In genomic region chr12:29750928-29751220, GRCh38 we compare ENCODE assay signal across 2 cellular contexts.
TF ChIP-seq lines count a peak whose summit lies in the region.

No MANE protein-coding gene starts in this region.

TF ChIP-seq in HEK293, 187 proteins besides CTCF, POLR2A, EP300 and RAD21:
- peak; percentile 70; the same call in 1 of the 2 replicates for TF ChIP-seq ZNF549 (tag by site-specific recombination; IDR thresholded peaks at IDR 0.05)
- TF ChIP-seq ZNF248 (tag by site-specific recombination; IDR thresholded peaks at IDR 0.05), result no peak
- no peak for TF ChIP-seq ZNF529 (tag by site-specific recombination; IDR thresholded peaks at IDR 0.05; ENCODE audit: insufficient replicate concordance)

TF ChIP-seq in GM12878, 131 proteins besides CTCF, POLR2A, EP300 and RAD21:
- TF ChIP-seq SIX5 (IDR thresholded peaks at IDR 0.05; ENCODE audit: low read depth, low read length, severe bottlenecking) (no peak), BCL3 (IDR thresholded peaks at IDR 0.05; ENCODE audit: borderline replicate concordance, insufficient read depth, low read depth, low read length, poor library complexity, severe bottlenecking) (no peak), SKIL (IDR thresholded peaks at IDR 0.05; ENCODE audit: low read depth, poor library complexity, severe bottlenecking) (peak; percentile 25), CEBPZ (IDR thresholded peaks at IDR 0.05; ENCODE audit: low read depth, low read length) (no peak), POU2F2 (IDR thresholded peaks at IDR 0.05; ENCODE audit: borderline replicate concordance, low read depth, low read length) (0 out of 3 replicates have a peak, but pooled peaks have one; percentile 6), SPI1 (IDR thresholded peaks at IDR 0.05; ENCODE audit: borderline replicate concordance, insufficient read depth, low read depth, low read length) (no peak), MYB (IDR thresholded peaks at IDR 0.05; ENCODE audit: borderline replicate concordance, low read depth, low read length) (no peak), PKNOX1 (IDR thresholded peaks at IDR 0.05) (peak; percentile 61), RFX5 (IDR thresholded peaks at IDR 0.05; ENCODE audit: low read depth, low read length) (no peak), ZBED1 (IDR thresholded peaks at IDR 0.05; ENCODE audit: borderline replicate concordance) (no peak), ZBTB33 (IDR thresholded peaks at IDR 0.05) (no peak), NBN (IDR thresholded peaks at IDR 0.05) (0 out of 2 replicates have a peak, but pooled peaks have one; percentile 25), IKZF1 (conservative IDR thresholded peaks at IDR 0.05) (no peak; the same call in 1 of the 2 replicates)
- TF ChIP-seq, protein P1, sequence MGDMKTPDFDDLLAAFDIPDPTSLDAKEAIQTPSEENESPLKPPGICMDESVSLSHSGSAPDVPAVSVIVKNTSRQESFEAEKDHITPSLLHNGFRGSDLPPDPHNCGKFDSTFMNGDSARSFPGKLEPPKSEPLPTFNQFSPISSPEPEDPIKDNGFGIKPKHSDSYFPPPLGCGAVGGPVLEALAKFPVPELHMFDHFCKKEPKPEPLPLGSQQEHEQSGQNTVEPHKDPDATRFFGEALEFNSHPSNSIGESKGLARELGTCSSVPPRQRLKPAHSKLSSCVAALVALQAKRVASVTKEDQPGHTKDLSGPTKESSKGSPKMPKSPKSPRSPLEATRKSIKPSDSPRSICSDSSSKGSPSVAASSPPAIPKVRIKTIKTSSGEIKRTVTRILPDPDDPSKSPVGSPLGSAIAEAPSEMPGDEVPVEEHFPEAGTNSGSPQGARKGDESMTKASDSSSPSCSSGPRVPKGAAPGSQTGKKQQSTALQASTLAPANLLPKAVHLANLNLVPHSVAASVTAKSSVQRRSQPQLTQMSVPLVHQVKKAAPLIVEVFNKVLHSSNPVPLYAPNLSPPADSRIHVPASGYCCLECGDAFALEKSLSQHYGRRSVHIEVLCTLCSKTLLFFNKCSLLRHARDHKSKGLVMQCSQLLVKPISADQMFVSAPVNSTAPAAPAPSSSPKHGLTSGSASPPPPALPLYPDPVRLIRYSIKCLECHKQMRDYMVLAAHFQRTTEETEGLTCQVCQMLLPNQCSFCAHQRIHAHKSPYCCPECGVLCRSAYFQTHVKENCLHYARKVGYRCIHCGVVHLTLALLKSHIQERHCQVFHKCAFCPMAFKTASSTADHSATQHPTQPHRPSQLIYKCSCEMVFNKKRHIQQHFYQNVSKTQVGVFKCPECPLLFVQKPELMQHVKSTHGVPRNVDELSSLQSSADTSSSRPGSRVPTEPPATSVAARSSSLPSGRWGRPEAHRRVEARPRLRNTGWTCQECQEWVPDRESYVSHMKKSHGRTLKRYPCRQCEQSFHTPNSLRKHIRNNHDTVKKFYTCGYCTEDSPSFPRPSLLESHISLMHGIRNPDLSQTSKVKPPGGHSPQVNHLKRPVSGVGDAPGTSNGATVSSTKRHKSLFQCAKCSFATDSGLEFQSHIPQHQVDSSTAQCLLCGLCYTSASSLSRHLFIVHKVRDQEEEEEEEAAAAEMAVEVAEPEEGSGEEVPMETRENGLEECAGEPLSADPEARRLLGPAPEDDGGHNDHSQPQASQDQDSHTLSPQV (IDR thresholded peaks at IDR 0.05), result peak; percentile 20; the same call in 1 of the 2 replicates
- TF ChIP-seq, protein P2, sequence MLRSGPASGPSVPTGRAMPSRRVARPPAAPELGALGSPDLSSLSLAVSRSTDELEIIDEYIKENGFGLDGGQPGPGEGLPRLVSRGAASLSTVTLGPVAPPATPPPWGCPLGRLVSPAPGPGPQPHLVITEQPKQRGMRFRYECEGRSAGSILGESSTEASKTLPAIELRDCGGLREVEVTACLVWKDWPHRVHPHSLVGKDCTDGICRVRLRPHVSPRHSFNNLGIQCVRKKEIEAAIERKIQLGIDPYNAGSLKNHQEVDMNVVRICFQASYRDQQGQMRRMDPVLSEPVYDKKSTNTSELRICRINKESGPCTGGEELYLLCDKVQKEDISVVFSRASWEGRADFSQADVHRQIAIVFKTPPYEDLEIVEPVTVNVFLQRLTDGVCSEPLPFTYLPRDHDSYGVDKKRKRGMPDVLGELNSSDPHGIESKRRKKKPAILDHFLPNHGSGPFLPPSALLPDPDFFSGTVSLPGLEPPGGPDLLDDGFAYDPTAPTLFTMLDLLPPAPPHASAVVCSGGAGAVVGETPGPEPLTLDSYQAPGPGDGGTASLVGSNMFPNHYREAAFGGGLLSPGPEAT (IDR thresholded peaks at IDR 0.05; ENCODE audit: low read depth), result 0 out of 2 replicates have a peak, but pooled peaks have one; percentile 7
